10 cellular contexts compared by ENCODE assay signal in genomic region chr10:69742928-69743602, GRCh38. TPM values are rescaled to one million over a fixed set of nuclear protein-coding genes. Genes with fewer than 3 reads are reported as not detected.
DNase-seq lines count a peak whose midpoint lies in the region; ATAC-seq and TF ChIP-seq lines count a peak whose summit lies in the region.
"Had no signal": no experiment of that assay in that cellular context is flagged by ENCODE, and none has a peak within 500 bp of the region (broad histone marks: within the 10 kb centered on the region; RNA-seq: fewer than 3 reads in every experiment).

No MANE protein-coding gene starts in this region.

- no peaks in the 10 kb centered on the region for H3K36me3 Mint-ChIP-seq in GM23338 (ENCODE audit: low read depth)
- H3K36me3 Mint-ChIP-seq: activated naive CD8-positive, alpha-beta T cell had no signal

- TF ChIP-seq EP300 in sigmoid colon (IDR thresholded peaks at IDR 0.05), result no peak

- no peaks in the 10 kb centered on the region for H4K20me1 ChIP-seq in GM23338 (replicated peaks; ENCODE audit: insufficient read depth)

- no peak for TF ChIP-seq POLR2A in adrenal gland (IDR thresholded peaks at IDR 0.05)
- no peak for TF ChIP-seq POLR2A in lower leg skin (IDR thresholded peaks at IDR 0.05)
- TF ChIP-seq POLR2A in sigmoid colon (IDR thresholded peaks at IDR 0.05), result no peak

- H3K27me3 Mint-ChIP-seq in GM23338 (ENCODE audit: insufficient read depth, low read depth, poor library complexity), result peaks cover 7% of the 10 kb centered on the region

- TF ChIP-seq CTCF in GM23338 (conservative IDR thresholded peaks at IDR 0.05; ENCODE audit: low read depth in 2 of 2) (peak; percentile 62 to 87), adrenal gland (IDR thresholded peaks at IDR 0.05) (peak in 4 of 6 experiments; percentile 20 to 47 (median 42)), kidney epithelial cell (IDR thresholded peaks at IDR 0.05; ENCODE audit: insufficient read depth, low read length, poor library complexity, severe bottlenecking) (peak; percentile 59), lower leg skin (IDR thresholded peaks at IDR 0.05) (no peak), sigmoid colon (IDR thresholded peaks at IDR 0.05) (no peak)

- intact Hi-C loops in adrenal gland (cut with DNase I) (loop anchor here (2.0 to 5.0 kb wide), 2 partner anchors 58 to 59 kb away; partner anchors contain the start of gene COL13A1 (in 2 of the 2)), lower leg skin (cut with DNase I; ENCODE audit: low total_unique reads) (no loop called here), sigmoid colon (cut with DNase I) (no loop called here)

- H3F3A ChIP-seq in GM23338 (replicated peaks; ENCODE audit: low read depth), result no peaks in the 10 kb centered on the region

- H3K27me3 ChIP-seq in GM23338 (ENCODE audit: insufficient read depth) (no peaks in the 10 kb centered on the region), adrenal gland (no peaks in the 10 kb centered on the region), kidney epithelial cell (ENCODE audit: control insufficient read depth, insufficient read depth, low read length) (no peaks in the 10 kb centered on the region), sigmoid colon (no peaks in the 10 kb centered on the region)

- ATAC-seq in GM23338, result peak; percentile 93
- no peak for ATAC-seq in GM19328 (IDR thresholded peaks at IDR 0.05; ENCODE audit: unreplicated experiment)

- no peaks in the 10 kb centered on the region for H3K9me3 ChIP-seq in adrenal gland (replicated peaks in 1 of 3)
- H3K9me3 ChIP-seq in sigmoid colon, result no peaks in the 10 kb centered on the region

- no peaks in the 10 kb centered on the region for H3K79me2 ChIP-seq in GM23338 (replicated peaks; ENCODE audit: insufficient read depth)

- no peaks in the 10 kb centered on the region for H3K9me2 ChIP-seq in GM23338 (ENCODE audit: insufficient read depth)

- H3K27ac ChIP-seq in GM23338 (ENCODE audit: low read depth), result no peak overlapping the region
- H3K27ac ChIP-seq in adrenal gland, result no peak overlapping the region
- H3K27ac ChIP-seq in sigmoid colon, result no peak overlapping the region
- H3K27ac ChIP-seq: skin epidermis had no signal

- H3K4me1 ChIP-seq in GM23338 (ENCODE audit: insufficient read depth) (peaks cover 4% of the 10 kb centered on the region; the same call in 1 of the 2 replicates), adrenal gland (replicated peaks in 1 of 2) (no peaks in the 10 kb centered on the region), sigmoid colon (peaks cover 0 to 4% (median 0%) of the 10 kb centered on the region in 4 donors)

- WGBS in adrenal gland, 4 donors, result 65 to 71% (median 68%) methylated on average over 6 of the region's 6 CpGs
- 68 to 72% methylated on average over 6 of the region's 6 CpGs for WGBS in lower leg skin, 2 donors
- 60 to 66% methylated on average over 6 of the region's 6 CpGs for WGBS in sigmoid colon, 2 donors

- peaks cover 6% of the 10 kb centered on the region for H3K4me1 Mint-ChIP-seq in GM23338

- no peak overlapping the region for H3K4me3 ChIP-seq in GM23338
- H3K4me3 ChIP-seq in adrenal gland, result no peak overlapping the region
- H3K4me3 ChIP-seq in kidney epithelial cell (ENCODE audit: low read depth, low read length), result no peak overlapping the region
- H3K4me3 ChIP-seq in lower leg skin (ENCODE audit: low read depth, poor library complexity, severe bottlenecking), result no peak overlapping the region
- H3K4me3 ChIP-seq in sigmoid colon, result no peak overlapping the region
- H3K4me3 ChIP-seq: skin epidermis had no signal

- H3K36me3 ChIP-seq in GM23338 (ENCODE audit: insufficient read depth), result no peaks in the 10 kb centered on the region
- no peaks in the 10 kb centered on the region for H3K36me3 ChIP-seq in adrenal gland (replicated peaks in 1 of 2)
- H3K36me3 ChIP-seq in kidney epithelial cell (ENCODE audit: control insufficient read depth, insufficient read depth, low read length), result no peaks in the 10 kb centered on the region
- no peaks in the 10 kb centered on the region for H3K36me3 ChIP-seq in sigmoid colon

- no peak overlapping the region for H3K4me3 Mint-ChIP-seq in GM23338
- H3K4me3 Mint-ChIP-seq: activated naive CD8-positive, alpha-beta T cell had no signal

- H3K9me3 Mint-ChIP-seq in GM23338, result no peaks in the 10 kb centered on the region

- no peak overlapping the region for H3K4me2 ChIP-seq in GM23338

- no peak overlapping the region for H3K27ac Mint-ChIP-seq in GM23338
- H3K27ac Mint-ChIP-seq: activated naive CD8-positive, alpha-beta T cell had no signal

- DNase-seq in AG20443 (ENCODE audit: low spot score), result peak; percentile 58
- peak; percentile 75 for DNase-seq in GM23338 (ENCODE audit: low spot score)
- peak in 5 of 7 donors; percentile 28 to 69 (median 55) for DNase-seq in adrenal gland
- no peak for DNase-seq in kidney epithelial cell (ENCODE audit: low read depth)
- DNase-seq in lower leg skin (ENCODE audit: low spot score in 2 of 2), result no peak
- DNase-seq in sigmoid colon, result no peak
- DNase-seq in SKM-1 treated with dmso at 0.1 percent for 144 hours (lab: John Stamatoyannopoulos, UW; ENCODE audit: unreplicated experiment), result no peak

- H2AFZ ChIP-seq in GM23338, result peak overlapping the region; percentile 18; the same call in 1 of the 2 replicates

TF ChIP-seq in GM23338, 12 proteins besides CTCF, POLR2A, EP300 and RAD21 (continues in another document):
- TF ChIP-seq ZNF462 (CRISPR knock-in tag; IDR thresholded peaks at IDR 0.05) (no peak), POLR2AphosphoS5 (IDR thresholded peaks at IDR 0.05; ENCODE audit: low read depth) (no peak), JUNB (IDR thresholded peaks at IDR 0.05; ENCODE audit: unreplicated experiment) (no peak)

RNA-seq across cellular contexts. Expression of gene COL13A1, which starts 58.6 kb away (rescaled TPM):
- 7.1 and 8.6 TPM in 2 replicates for total RNA-seq in GM23338 (2014; rRNA removed; shearing (Covaris generic))
- 5.1 and 5.2 TPM in 2 replicates for polyA plus RNA-seq in GM23338 (2016; fragmentation: Nextera tagmentation; extraction: Ambion mirVana)
- total RNA-seq in adrenal gland, result 1 to 10 TPM in 6 of 8 donors, under 1 TPM in 2; 0.54 to 4.4 (median 1.7) TPM
- 1 to 10 TPM; 1.7 to 7.6 (median 2.3) TPM for polyA plus RNA-seq in adrenal gland
- 0.41 and 1.7 TPM in 2 replicates for total RNA-seq in kidney epithelial cell
- total RNA-seq in lower leg skin, result 1 to 10 TPM in 3 of 4 donors, under 1 TPM in 1; 0.93 to 2.3 (median 1.3) TPM
- total RNA-seq in sigmoid colon, result 1 to 10 TPM; 2.9 to 5.7 (median 5.0) TPM
- 1 to 10 TPM in 2 of 3 donors, under 1 TPM in 1; 0.69 to 1.9 (median 1.8) TPM for polyA plus RNA-seq in sigmoid colon

Comparison
In these comparisons a context has a peak if more than half of its experiments do, and no peak if none do; other contexts are left out.
1. DNase-seq: peak in AG20443 (single experiment), GM23338 (single experiment) and adrenal gland (5 of 7); none in kidney epithelial cell (single experiment), lower leg skin (0 of 2), sigmoid colon (single experiment) and SKM-1 treated with dmso at 0.1 percent for 144 hours (single experiment).
2. CTCF ChIP-seq: peak in GM23338 (2 of 2), adrenal gland (4 of 6) and kidney epithelial cell (single experiment); none in lower leg skin (0 of 3) and sigmoid colon (0 of 4).
3. intact Hi-C loops: an anchor here in adrenal gland (2.0 to 5.0 kb wide); none called in lower leg skin and sigmoid colon.